In the genomic region with DNA sequence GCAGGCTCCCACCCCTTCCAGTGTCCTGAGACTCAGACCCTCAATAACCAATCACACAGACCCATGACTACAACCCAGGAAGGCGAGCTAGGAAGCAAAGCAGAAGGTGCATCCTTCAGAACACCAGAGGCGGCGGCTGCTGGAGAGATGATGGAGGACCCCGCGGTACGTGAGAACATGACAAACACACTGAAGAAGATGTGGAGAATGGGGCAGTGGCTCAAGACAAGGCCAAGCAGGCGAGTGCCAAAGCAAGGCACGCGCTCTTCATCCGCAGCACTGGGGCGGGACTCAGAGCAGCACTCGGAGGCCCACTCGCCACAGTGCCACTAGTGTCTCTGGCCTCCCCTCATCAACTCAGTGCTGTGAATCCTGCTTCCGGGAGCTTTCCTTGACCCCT, we compare ENCODE assay signal across 16 cellular contexts. TPM values are rescaled to one million over a fixed set of nuclear protein-coding genes. Genes with fewer than 3 reads are reported as not detected.
"Had no signal": no experiment of that assay in that cellular context is flagged by ENCODE, and none has a peak within 500 bp of the region (broad histone marks: within the 10 kb centered on the region; RNA-seq: fewer than 3 reads in every experiment).

No MANE protein-coding gene starts in this region.

- H3K4me3 ChIP-seq: lower lobe of right lung, psoas muscle, spleen, tibial nerve had no signal

- H3K9me3 ChIP-seq: lower lobe of right lung, psoas muscle, spleen, tibial nerve had no signal

- H3K9me3 Mint-ChIP-seq: dendritic cell treated with granulocyte-macrophage colony-stimulating factor and Interleukin-4, amounts not matched to agents 40 ng/mL and 50 ng/mL, for 4 days; naive B cell; stimulated activated naive B cell treated with anti-CD40 and anti-IgM and Interleukin-4, amounts not matched to agents 10 μg/mL and 1 μg/mL and 100 μg/mL, for 72 hours had no signal

- H3K4me3 Mint-ChIP-seq: brain; dendritic cell treated with granulocyte-macrophage colony-stimulating factor and Interleukin-4, amounts not matched to agents 40 ng/mL and 50 ng/mL, for 4 days; naive B cell; stimulated activated naive B cell treated with anti-CD40 and anti-IgM and Interleukin-4, amounts not matched to agents 10 μg/mL and 1 μg/mL and 100 μg/mL, for 72 hours had no signal

- H3K27ac ChIP-seq: lower lobe of right lung, psoas muscle, spleen, tibial nerve had no signal

- H3K27ac Mint-ChIP-seq: dendritic cell treated with granulocyte-macrophage colony-stimulating factor and Interleukin-4, amounts not matched to agents 40 ng/mL and 50 ng/mL, for 4 days; stimulated activated naive B cell treated with anti-CD40 and anti-IgM and Interleukin-4, amounts not matched to agents 10 μg/mL and 1 μg/mL and 100 μg/mL, for 72 hours had no signal

- DNase-seq: activated CD4-positive, alpha-beta T cell treated with anti-CD3 and anti-CD28 coated beads for 48 hours; activated effector memory CD4-positive, alpha-beta T cell treated with anti-CD3 and anti-CD28 coated beads, Interleukin-2, amount 50 U/mL, for 16 hours; hippocampal formation; lower lobe of right lung; naive B cell; nucleus accumbens; psoas muscle; spleen; stimulated activated CD4-positive, alpha-beta T cell treated with anti-CD3 and anti-CD28 coated beads, Interleukin-1b, Interleukin-23, amount 100 ng/mL, for 48 hours; stimulated activated naive B cell treated with anti-CD40 and anti-IgM and Interleukin-4, amounts not matched to agents 10 μg/mL and 1 μg/mL and 100 μg/mL, for 72 hours had no signal

- H3K4me1 ChIP-seq: spleen had no signal

- H3K27me3 Mint-ChIP-seq: brain; dendritic cell treated with granulocyte-macrophage colony-stimulating factor and Interleukin-4, amounts not matched to agents 40 ng/mL and 50 ng/mL, for 4 days; naive B cell; stimulated activated naive B cell treated with anti-CD40 and anti-IgM and Interleukin-4, amounts not matched to agents 10 μg/mL and 1 μg/mL and 100 μg/mL, for 72 hours had no signal

- ATAC-seq: esophagus mucosa; lower lobe of right lung; psoas muscle; sciatic nerve; stimulated activated naive B cell treated with anti-CD40 and anti-IgM and Interleukin-4, amounts not matched to agents 10 μg/mL and 1 μg/mL and 100 μg/mL, for 72 hours had no signal

- H3K27me3 ChIP-seq: spleen, tibial nerve had no signal

RNA-seq across cellular contexts. Expression of gene ERFE, which starts 13.7 kb away (rescaled TPM):
- total RNA-seq: lower lobe of right lung, tibial nerve had no signal

RNA-seq across cellular contexts. Expression of gene KLHL30, which starts 34.0 kb away (rescaled TPM):
- total RNA-seq: SK-MEL-5 had no signal
